ENCODE assay signal across 16 cellular contexts in the genomic region with DNA sequence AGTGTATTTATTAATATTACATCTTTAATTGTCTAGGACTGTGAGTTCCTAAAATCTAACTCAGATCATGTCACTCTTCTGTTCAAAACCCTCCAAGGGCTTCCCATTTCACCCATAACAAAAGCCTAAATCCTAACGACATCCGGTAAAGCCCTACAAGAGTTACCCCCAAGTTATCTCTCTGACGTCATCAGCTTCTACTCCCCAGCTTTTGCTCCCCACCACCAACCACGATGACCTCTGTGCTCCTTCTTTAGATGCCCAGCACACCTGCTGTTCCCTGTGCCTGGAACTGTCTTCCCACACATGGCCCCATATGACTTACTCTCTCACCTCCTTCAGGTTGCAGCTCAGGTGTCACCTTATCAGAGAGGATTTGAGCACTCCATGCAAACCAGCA.
"Had no signal": no experiment of that assay in that cellular context is flagged by ENCODE, and none has a peak within 500 bp of the region (broad histone marks: within the 10 kb centered on the region; RNA-seq: fewer than 3 reads in every experiment).

No MANE protein-coding gene starts in this region.

- H3K4me1 ChIP-seq: body of pancreas, colonic mucosa, esophagus muscularis mucosa, neural progenitor cell had no signal

- ATAC-seq: body of pancreas, sciatic nerve had no signal

- H3K4me1 Mint-ChIP-seq: neural progenitor cell had no signal

- DNase-seq: activated CD8-positive, alpha-beta memory T cell treated with anti-CD3 and anti-CD28 coated beads for 24 hours; activated naive CD4-positive, alpha-beta T cell treated with anti-CD3 and anti-CD28 coated beads for 36 hours; amygdala; body of pancreas; caudate nucleus; colonic mucosa; islet precursor cell; midbrain; spleen; stomach; T-helper 9 cell had no signal

- H3K4me3 Mint-ChIP-seq: activated naive CD4-positive, alpha-beta T cell treated with anti-CD3 and anti-CD28 coated beads for 36 hours; neural progenitor cell had no signal

- H3K27ac Mint-ChIP-seq: activated naive CD4-positive, alpha-beta T cell treated with anti-CD3 and anti-CD28 coated beads for 36 hours; neural progenitor cell had no signal

- H3K36me3 Mint-ChIP-seq: neural progenitor cell had no signal

- H3K36me3 ChIP-seq: colonic mucosa, esophagus muscularis mucosa, neural progenitor cell, spleen, stomach, thoracic aorta had no signal

- H3K9me3 ChIP-seq: body of pancreas, colonic mucosa, esophagus muscularis mucosa, stomach, thoracic aorta had no signal

- H3K9me3 Mint-ChIP-seq: neural progenitor cell had no signal

- H3K4me3 ChIP-seq: body of pancreas, colonic mucosa, esophagus muscularis mucosa, lung, neural progenitor cell, spleen, stomach, thoracic aorta had no signal

- H3K27ac ChIP-seq: body of pancreas, colonic mucosa, esophagus muscularis mucosa, neural progenitor cell, spleen, stomach, thoracic aorta had no signal

- H3K27me3 ChIP-seq: body of pancreas, colonic mucosa, neural progenitor cell, spleen had no signal
